In the genomic region with DNA sequence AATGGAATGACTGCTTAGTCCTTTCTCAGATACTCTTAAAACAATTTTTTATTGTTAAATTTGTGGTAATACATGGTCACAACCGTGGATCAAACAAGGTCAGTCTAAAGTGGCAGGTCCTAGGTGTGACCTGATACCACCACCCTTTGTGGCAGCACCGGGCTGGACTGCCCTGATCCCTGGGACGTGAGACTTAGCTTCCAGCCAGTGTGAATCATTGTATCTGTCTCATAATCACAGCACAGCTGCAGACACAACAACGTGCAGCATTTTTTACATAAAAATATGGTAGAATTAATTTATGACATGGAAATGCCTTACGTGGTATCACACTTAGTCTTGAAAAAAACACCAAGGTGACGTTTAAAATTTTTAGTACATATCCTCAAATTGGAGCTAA, we compare ENCODE assay signal across 17 cellular contexts. TPM values are rescaled to one million over a fixed set of nuclear protein-coding genes. Genes with fewer than 3 reads are reported as not detected.
A peak's percentile ranks its signal among the peaks of the same experiment; 100 is the strongest.
DNase-seq lines count a peak whose midpoint lies in the region; ATAC-seq and TF ChIP-seq lines count a peak whose summit lies in the region.
"Had no signal": no experiment of that assay in that cellular context is flagged by ENCODE, and none has a peak within 500 bp of the region (broad histone marks: within the 10 kb centered on the region; RNA-seq: fewer than 3 reads in every experiment).

No MANE protein-coding gene starts in this region.

- DNase-seq in A673 (ENCODE audit: low spot score): no peak
- no peak for DNase-seq in mucosa of descending colon
- DNase-seq in NCI-H748 (lab: John Stamatoyannopoulos, UW; ENCODE audit: unreplicated experiment): no peak
- no peak for DNase-seq in EL
- DNase-seq: activated CD4-positive, alpha-beta T cell treated with anti-CD3 and anti-CD28 coated beads for 48 hours; activated naive CD8-positive, alpha-beta T cell treated with anti-CD3 and anti-CD28 coated beads for 36 hours; C1 segment of cervical spinal cord; cerebellar nuclear complex; left lung; NCI-H510A treated with DMSO at 0.1 percent for 48 hours; NK-92 treated with Interleukin-12 subunit alpha and Interleukin-12 subunit beta, amount 100 ng/mL, for 24 hours; sigmoid colon; T-helper 17 cell; upper lobe of right lung had no signal

- no peak for TF ChIP-seq CTCF in A673 (conservative IDR thresholded peaks at IDR 0.05; ENCODE audit: low read depth, low read length)
- no peak for TF ChIP-seq CTCF in VCaP (conservative IDR thresholded peaks at IDR 0.05)
- TF ChIP-seq CTCF in mucosa of descending colon (IDR thresholded peaks at IDR 0.05): no peak

- intact Hi-C loops in A673 (cut with micrococcal nuclease; ENCODE audit: unreplicated experiment): no loop called here
- intact Hi-C loops in mucosa of descending colon (cut with DNase I, micrococcal nuclease): no loop called here

- H3K27me3 ChIP-seq in A673 (replicated peaks; ENCODE audit: insufficient read depth, low read depth, low read length, poor library complexity): no peaks in the 10 kb centered on the region
- H3K27me3 ChIP-seq: left lung, sigmoid colon, upper lobe of right lung had no signal

- H3K9me3 ChIP-seq in A673 (ENCODE audit: low read depth, low read length, poor library complexity, severe bottlenecking) (no peaks in the 10 kb centered on the region), mucosa of descending colon (no peaks in the 10 kb centered on the region)
- H3K9me3 ChIP-seq: left lung, sigmoid colon, upper lobe of right lung had no signal

- POLR2A ChIA-PET in A673 (lab: Charles Lee; ENCODE audit: low non-redundant PET): no interaction called here

- CTCF ChIA-PET in A673 (lab: Charles Lee): no interaction called here

- ATAC-seq in mucosa of descending colon (peak; percentile 40), GM18907 (IDR thresholded peaks at IDR 0.05; ENCODE audit: unreplicated experiment) (no peak)
- ATAC-seq: activated T-helper 17 cell treated with anti-CD3 and anti-CD28 coated beads, Interleukin-2, amount 50 U/mL, for 72 hours; left lung; T-helper 17 cell; upper lobe of right lung had no signal

- H3K27ac ChIP-seq in A673 (ENCODE audit: low read depth, low read length, poor library complexity, severe bottlenecking) (no peak overlapping the region), VCaP (peak overlapping the region; percentile 97)
- H3K27ac ChIP-seq: left lung, sigmoid colon, upper lobe of right lung had no signal

- TSS peak; percentile 20 for BruUV-seq in A673 (replicated peaks; lab: Mats Ljungman, UMichigan)

- H3K4me3 ChIP-seq in A673 (ENCODE audit: low read depth, low read length, poor library complexity, severe bottlenecking) (no peak overlapping the region), mucosa of descending colon (no peak overlapping the region)
- H3K4me3 ChIP-seq: left lung, sigmoid colon, upper lobe of right lung had no signal

- H3K36me3 ChIP-seq in A673 (ENCODE audit: insufficient read depth, low read length, poor library complexity, severe bottlenecking) (peaks cover 55% of the 10 kb centered on the region), mucosa of descending colon (ENCODE audit: low read depth) (no peaks in the 10 kb centered on the region)

- H3K4me1 ChIP-seq in A673 (ENCODE audit: insufficient read depth, low read length, poor library complexity, severe bottlenecking) (peaks cover 37% of the 10 kb centered on the region), mucosa of descending colon (ENCODE audit: low read depth) (peaks cover 39% of the 10 kb centered on the region)
- H3K4me1 ChIP-seq: sigmoid colon had no signal

RNA-seq across cellular contexts. Expression of a gene that starts 7.8 kb away (rescaled TPM):
- total RNA-seq in A673 (2021) (47.6 and 50.0 TPM in 2 replicates), mucosa of descending colon (10 to 100 TPM; 37.3 to 63.5 (median 49.2) TPM)

RNA-seq across cellular contexts. Expression of a gene that starts 13.1 kb away (rescaled TPM):
- total RNA-seq in A673 (2021) (42.8 and 46.3 TPM in 2 replicates), mucosa of descending colon (10 to 100 TPM; 30.8 to 35.8 (median 35.2) TPM)

RNA-seq across cellular contexts. Expression of a gene that starts 24.3 kb away (rescaled TPM):
- 52.6 and 60.4 TPM in 2 replicates for total RNA-seq in A673 (2021)
- total RNA-seq in mucosa of descending colon: 10 to 100 TPM; 35.1 to 47.5 (median 37.3) TPM

RNA-seq across cellular contexts. Expression of a gene that starts 24.5 kb away (rescaled TPM):
- total RNA-seq in A673 (2021) (17.1 and 21.0 TPM in 2 replicates), mucosa of descending colon (10 to 100 TPM; 20.2 to 32.3 (median 22.9) TPM)

RNA-seq across cellular contexts. Expression of a gene that starts 57.9 kb away (rescaled TPM):
- total RNA-seq in A673 (2021) (0.80 and 1.4 TPM in 2 replicates), mucosa of descending colon (10 to 100 TPM in 1 of 3 donors, 1 to 10 TPM in 2; 3.4 to 10.8 (median 5.2) TPM)
- total RNA-seq: activated T-helper 17 cell treated with anti-CD3 and anti-CD28 coated beads, Interleukin-2, amount 50 U/mL, for 72 hours had no signal
